ENCODE assay signal across 21 cellular contexts in the genomic region with DNA sequence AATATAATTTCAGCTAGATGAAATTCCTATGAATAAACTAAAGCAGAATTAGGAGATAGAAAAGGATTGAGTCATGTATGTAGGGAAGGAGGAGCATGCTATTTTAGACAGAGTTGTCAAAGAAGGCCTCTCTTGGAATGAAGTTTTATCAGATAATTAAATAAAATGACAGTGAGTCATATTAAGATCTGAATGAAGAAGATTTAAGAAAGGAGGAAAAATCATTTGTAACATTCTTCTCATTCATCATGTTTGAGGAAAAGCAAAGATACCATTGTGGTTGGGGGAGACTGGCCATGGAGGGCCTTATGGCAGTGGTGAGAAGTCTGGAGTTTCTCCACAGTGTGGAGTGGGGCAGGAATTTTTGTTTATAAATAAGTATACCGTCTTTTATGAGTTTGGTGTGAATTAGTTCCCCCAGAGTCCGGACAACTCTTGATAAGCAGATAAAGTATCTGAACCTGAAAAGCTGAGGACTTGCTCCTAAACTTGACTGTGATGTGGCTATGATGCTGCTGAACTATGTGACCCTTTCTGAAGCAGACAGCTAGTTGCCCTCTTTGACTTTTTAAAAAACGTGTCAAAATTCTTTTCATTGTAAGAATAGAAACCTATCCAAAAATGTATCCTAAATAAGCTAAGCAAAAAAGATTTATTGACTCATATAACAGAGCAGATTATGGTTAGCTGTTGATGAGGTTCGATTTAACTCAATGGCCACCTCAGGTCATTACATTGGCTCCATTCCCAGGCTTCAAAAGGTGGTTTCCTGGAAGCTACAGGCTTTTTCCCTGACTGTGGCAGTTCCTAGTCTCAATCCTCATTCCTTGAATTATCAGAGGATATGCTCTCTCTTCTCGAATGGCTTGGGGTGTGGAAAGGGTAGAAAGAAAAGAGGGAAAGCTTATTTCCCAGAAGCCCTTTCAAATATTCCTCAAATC.
"Had no signal": no experiment of that assay in that cellular context is flagged by ENCODE, and none has a peak within 500 bp of the region (broad histone marks: within the 10 kb centered on the region; RNA-seq: fewer than 3 reads in every experiment).

No MANE protein-coding gene starts in this region.

- DNase-seq: activated CD4-positive, alpha-beta memory T cell treated with anti-CD3 and anti-CD28 coated beads for 36 hours; activated CD4-positive, alpha-beta T cell treated with anti-CD3 and anti-CD28 coated beads for 4 hours; activated CD8-positive, alpha-beta memory T cell treated with anti-CD3 and anti-CD28 coated beads, Interleukin-2, amount 10 ng/mL, durations not matched to agents 7 days and 5 days; activated naive CD4-positive, alpha-beta T cell treated with Interleukin-2 at 50 U/mL for 16 hours; activated naive CD8-positive, alpha-beta T cell treated with anti-CD3 and anti-CD28 coated beads, Interleukin-2, amount 10 ng/mL, durations not matched to agents 7 days and 5 days; anterior cingulate cortex; head of caudate nucleus; kidney; left lung; mammary epithelial cell; stimulated activated CD4-positive, alpha-beta T cell treated with anti-CD3 and anti-CD28 coated beads, Interleukin-4, amount 100 ng/mL, for 24 hours; stomach; trophoblast cell had no signal

- H3K27ac Mint-ChIP-seq: activated CD4-positive, alpha-beta memory T cell treated with anti-CD3 and anti-CD28 coated beads for 36 hours; activated CD8-positive, alpha-beta memory T cell treated with anti-CD3 and anti-CD28 coated beads, Interleukin-2, amount 10 ng/mL, durations not matched to agents 7 days and 5 days; activated naive CD8-positive, alpha-beta T cell treated with anti-CD3 and anti-CD28 coated beads, Interleukin-2, amount 10 ng/mL, durations not matched to agents 7 days and 5 days; activated T-helper 17 cell treated with anti-CD3 and anti-CD28 coated beads, Interleukin-2, amount 50 U/mL, for 72 hours; stimulated activated effector memory CD8-positive, alpha-beta T cell treated with anti-CD3 and anti-CD28 coated beads, Interleukin-12 subunit alpha, Interleukin-12 subunit beta, amount 100 ng/mL, for 72 hours; T-helper 2 cell treated with Interferon-gamma antibody and Interleukin-4, amounts not matched to agents 5 μg/mL and 100 μg/mL, for 36 hours; WTC11 had no signal

- H3K36me3 ChIP-seq: left lung, prostate gland, stomach had no signal

- ATAC-seq: activated CD8-positive, alpha-beta memory T cell treated with anti-CD3 and anti-CD28 coated beads, Interleukin-2, amount 10 ng/mL, durations not matched to agents 7 days and 5 days; activated T-helper 17 cell treated with anti-CD3 and anti-CD28 coated beads, Interleukin-2, amount 50 U/mL, for 72 hours; left lung; sciatic nerve; stimulated activated effector memory CD8-positive, alpha-beta T cell treated with anti-CD3 and anti-CD28 coated beads, Interleukin-12 subunit alpha, Interleukin-12 subunit beta, amount 100 ng/mL, for 72 hours; WTC11 had no signal

- H3K27ac ChIP-seq: coronary artery, left lung, prostate gland, stomach had no signal

- H3K4me3 ChIP-seq: coronary artery, left lung, prostate gland, stomach had no signal

- H3K36me3 Mint-ChIP-seq: stimulated activated effector memory CD8-positive, alpha-beta T cell treated with anti-CD3 and anti-CD28 coated beads, Interleukin-12 subunit alpha, Interleukin-12 subunit beta, amount 100 ng/mL, for 72 hours had no signal

- H3K4me3 Mint-ChIP-seq: activated CD4-positive, alpha-beta memory T cell treated with anti-CD3 and anti-CD28 coated beads for 36 hours; activated CD8-positive, alpha-beta memory T cell treated with anti-CD3 and anti-CD28 coated beads, Interleukin-2, amount 10 ng/mL, durations not matched to agents 7 days and 5 days; activated naive CD8-positive, alpha-beta T cell treated with anti-CD3 and anti-CD28 coated beads, Interleukin-2, amount 10 ng/mL, durations not matched to agents 7 days and 5 days; activated T-helper 17 cell treated with anti-CD3 and anti-CD28 coated beads, Interleukin-2, amount 50 U/mL, for 72 hours; central memory CD8-positive, alpha-beta T cell; stimulated activated effector memory CD8-positive, alpha-beta T cell treated with anti-CD3 and anti-CD28 coated beads, Interleukin-12 subunit alpha, Interleukin-12 subunit beta, amount 100 ng/mL, for 72 hours; T-helper 2 cell treated with Interferon-gamma antibody and Interleukin-4, amounts not matched to agents 5 μg/mL and 100 μg/mL, for 36 hours; WTC11 had no signal

- H3K27me3 ChIP-seq: left lung, stomach had no signal

- H3K9me3 ChIP-seq: prostate gland had no signal

- H3K4me1 Mint-ChIP-seq: activated CD8-positive, alpha-beta memory T cell treated with anti-CD3 and anti-CD28 coated beads, Interleukin-2, amount 10 ng/mL, durations not matched to agents 7 days and 5 days; activated naive CD8-positive, alpha-beta T cell treated with anti-CD3 and anti-CD28 coated beads, Interleukin-2, amount 10 ng/mL, durations not matched to agents 7 days and 5 days; activated T-helper 17 cell treated with anti-CD3 and anti-CD28 coated beads, Interleukin-2, amount 50 U/mL, for 72 hours; central memory CD8-positive, alpha-beta T cell; stimulated activated effector memory CD8-positive, alpha-beta T cell treated with anti-CD3 and anti-CD28 coated beads, Interleukin-12 subunit alpha, Interleukin-12 subunit beta, amount 100 ng/mL, for 72 hours had no signal

- H3K27me3 Mint-ChIP-seq: activated CD4-positive, alpha-beta memory T cell treated with anti-CD3 and anti-CD28 coated beads for 36 hours; activated T-helper 17 cell treated with anti-CD3 and anti-CD28 coated beads, Interleukin-2, amount 50 U/mL, for 72 hours had no signal

- H3K4me1 ChIP-seq: left lung, prostate gland, stomach had no signal
